ENCODE assay signal across 8 cellular contexts in the genomic region with DNA sequence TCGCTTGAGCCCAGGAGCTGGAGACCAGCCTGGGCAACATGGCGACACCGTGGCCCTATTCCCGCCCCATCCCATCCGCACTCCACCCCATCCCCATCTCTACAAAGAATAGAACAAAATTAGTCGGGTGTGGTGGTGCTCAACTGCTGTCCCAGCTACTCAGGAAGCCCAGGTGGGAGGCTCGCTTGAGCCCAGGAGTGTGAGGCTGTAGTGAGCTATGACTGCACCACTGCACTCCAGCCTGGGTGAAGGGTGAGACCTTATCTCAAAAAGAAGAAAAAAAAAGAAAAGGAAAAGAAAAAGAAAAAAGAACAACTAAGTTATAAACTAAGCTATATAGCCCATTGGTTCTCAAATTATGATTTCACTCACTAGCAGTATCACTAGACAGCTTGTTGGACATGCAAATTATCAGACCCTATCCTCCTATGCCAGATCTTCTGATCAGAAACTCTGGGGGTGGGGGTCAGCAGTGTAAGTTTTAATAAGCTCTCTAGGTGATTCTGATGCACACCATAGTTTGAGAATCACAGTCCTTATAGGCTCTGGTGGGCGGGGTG. TPM values are rescaled to one million over a fixed set of nuclear protein-coding genes. Genes with fewer than 3 reads are reported as not detected.
DNase-seq lines count a peak whose midpoint lies in the region; TF ChIP-seq lines count a peak whose summit lies in the region.

No MANE protein-coding gene starts in this region.

- H3K27me3 ChIP-seq in CD4-positive, alpha-beta memory T cell (ENCODE audit: insufficient read depth, low read length) = no peaks in the 10 kb centered on the region
- no peaks in the 10 kb centered on the region for H3K27me3 ChIP-seq in HUES6 (ENCODE audit: control insufficient read depth, insufficient read depth, low read length)

- H3K9ac ChIP-seq in HUES6 (ENCODE audit: low read length) = no peak overlapping the region

- DNase-seq in CD4-positive, alpha-beta memory T cell = no peak
- DNase-seq in cardiac fibroblast (ENCODE audit: low read depth in 2 of 2) (no peak), nephron progenitor cell (no peak), NCI-H345 (lab: John Stamatoyannopoulos, UW) (no peak), RPMI8226 (no peak), posterior vena cava (ENCODE audit: low spot score) (no peak)
- no peak for DNase-seq in stimulated activated CD8-positive, alpha-beta memory T cell treated with anti-CD3 and anti-CD28 coated beads, Interleukin-4, amount 100 ng/mL, for 48 hours

- CTCF ChIA-PET in CD4-positive, alpha-beta memory T cell (lab: Charles Lee; ENCODE audit: partially characterized antibody) = interaction anchor here (0.8 to 3.1 kb wide), 9 partner anchors 9 to 1592 kb away, joined by 3 to 25 read pairs (median 4); partner anchors contain the start of genes DYNLRB1 and SCAND1

- H3K4me3 Mint-ChIP-seq in CD4-positive, alpha-beta memory T cell = peak overlapping the region; percentile 94 to 100 (median 98)
- peak overlapping the region; percentile 97 for H3K4me3 Mint-ChIP-seq in nephron progenitor cell

- peaks cover 0 to 3% (median 0%) of the 10 kb centered on the region in 8 donors for H3K9me3 Mint-ChIP-seq in CD4-positive, alpha-beta memory T cell
- no peaks in the 10 kb centered on the region for H3K9me3 Mint-ChIP-seq in nephron progenitor cell

- peak overlapping the region in 1 of 2 donors; percentile 89 for H3K4me3 ChIP-seq in CD4-positive, alpha-beta memory T cell (ENCODE audit: low read length in 2 of 2)
- H3K4me3 ChIP-seq in HUES6 (ENCODE audit: low read depth, low read length) (peak overlapping the region; percentile 99), cardiac fibroblast (replicated peaks in 1 of 2; ENCODE audit: low read depth in 2 of 2, low read length in 2 of 2) (peak overlapping the region; percentile 82 to 83)

- H3K27me3 Mint-ChIP-seq in CD4-positive, alpha-beta memory T cell = peaks cover 0 to 1% of the 10 kb centered on the region in 2 donors
- H3K27me3 Mint-ChIP-seq in nephron progenitor cell (ENCODE audit: low read depth, poor library complexity) = peaks cover 3% of the 10 kb centered on the region

- H3K4me1 ChIP-seq in CD4-positive, alpha-beta memory T cell (ENCODE audit: insufficient read depth, low read length) = peaks cover 45% of the 10 kb centered on the region
- H3K4me1 ChIP-seq in HUES6 (ENCODE audit: control insufficient read depth, insufficient read depth, low read length) = peaks cover 9% of the 10 kb centered on the region; the same call in 1 of the 2 replicates

- H3K9me3 ChIP-seq in CD4-positive, alpha-beta memory T cell (ENCODE audit: control insufficient read depth in 1 of 2, low read length in 2 of 2) = no peaks in the 10 kb centered on the region
- no peaks in the 10 kb centered on the region for H3K9me3 ChIP-seq in HUES6 (ENCODE audit: control insufficient read depth, insufficient read depth, low read depth, low read length)

- H3K36me3 ChIP-seq in CD4-positive, alpha-beta memory T cell (ENCODE audit: insufficient read depth, low read length) = no peaks in the 10 kb centered on the region
- peaks cover 4% of the 10 kb centered on the region for H3K36me3 ChIP-seq in HUES6 (ENCODE audit: control insufficient read depth, insufficient read depth, low read length)

- TF ChIP-seq CTCF in cardiac fibroblast (IDR thresholded peaks at IDR 0.05; ENCODE audit: low read depth, low read length) (no peak), nephron progenitor cell (IDR thresholded peaks at IDR 0.05) (no peak)

- POLR2A ChIA-PET in CD4-positive, alpha-beta memory T cell (lab: Charles Lee; ENCODE audit: partially characterized antibody) = interaction anchor here (0.8 to 2.7 kb wide), 11 partner anchors 24 to 1591 kb away, joined by 3 to 21 read pairs (median 3); partner anchors contain the start of genes AHCY, CHMP4B, DYNLRB1 and EIF2S2

- intact Hi-C loops in CD4-positive, alpha-beta memory T cell (cut with micrococcal nuclease) = loop anchor here (1.0 to 2.0 kb wide), 6 partner anchors 42 to 315 kb away; partner anchors contain the start of genes AHCY, MAP1LC3A and PIGU
- intact Hi-C loops in posterior vena cava (cut with DNase I) = no loop called here

- peaks cover 3 to 14% of the 10 kb centered on the region in 2 donors for H3K36me3 Mint-ChIP-seq in CD4-positive, alpha-beta memory T cell
- peaks cover 25% of the 10 kb centered on the region for H3K36me3 Mint-ChIP-seq in nephron progenitor cell (ENCODE audit: low read depth)

- H3K27ac Mint-ChIP-seq in CD4-positive, alpha-beta memory T cell = peak overlapping the region; percentile 92 to 99 (median 99)
- H3K27ac Mint-ChIP-seq in nephron progenitor cell = no peak overlapping the region

- peaks cover 20 to 47% (median 32%) of the 10 kb centered on the region in 4 donors for H3K4me1 Mint-ChIP-seq in CD4-positive, alpha-beta memory T cell
- H3K4me1 Mint-ChIP-seq in nephron progenitor cell = peaks cover 33% of the 10 kb centered on the region

- H3K27ac ChIP-seq in CD4-positive, alpha-beta memory T cell (ENCODE audit: low read depth, low read length) = peak overlapping the region; percentile 78
- H3K27ac ChIP-seq in HUES6 (ENCODE audit: low read depth, low read length) = no peak overlapping the region

RNA-seq across cellular contexts. Expression of gene ITCH, which starts 0.5 kb away (rescaled TPM):
- total RNA-seq in CD4-positive, alpha-beta memory T cell = 10 to 100 TPM; 59.3 to 68.9 TPM
- polyA plus RNA-seq in CD4-positive, alpha-beta memory T cell = 10 to 100 TPM in 1 of 2 donors, 1 to 10 TPM in 1; 9.7 to 25.2 TPM
- 10 to 100 TPM; 51.8 to 64.8 TPM for total RNA-seq in posterior vena cava

RNA-seq across cellular contexts. Expression of gene AHCY, which starts 59.4 kb away (rescaled TPM):
- 10 to 100 TPM; 23.1 to 24.2 TPM for total RNA-seq in CD4-positive, alpha-beta memory T cell
- polyA plus RNA-seq in CD4-positive, alpha-beta memory T cell = 10 to 100 TPM; 21.2 to 30.6 TPM
- total RNA-seq in posterior vena cava = 10 to 100 TPM; 35.1 to 43.1 TPM
